Comparison of ENCODE assay signal across 9 cellular contexts in genomic region chr12:56358836-56359532, GRCh38. TPM values are rescaled to one million over a fixed set of nuclear protein-coding genes. Genes with fewer than 3 reads are reported as not detected.
A peak's percentile ranks its signal among the peaks of the same experiment; 100 is the strongest.
DNase-seq lines count a peak whose midpoint lies in the region; ATAC-seq, FAIRE-seq and TF ChIP-seq lines count a peak whose summit lies in the region.
"Had no signal": no experiment of that assay in that cellular context is flagged by ENCODE, and none has a peak within 500 bp of the region (broad histone marks: within the 10 kb centered on the region; RNA-seq: fewer than 3 reads in every experiment).

No MANE protein-coding gene starts in this region.

- no peaks in the 10 kb centered on the region for H3K27me3 ChIP-seq in effector memory CD4-positive, alpha-beta T cell (replicated peaks; ENCODE audit: control insufficient read depth, insufficient read depth, low read length, poor library complexity, severe bottlenecking)

- DNase-seq in RKO (ENCODE audit: low spot score) (peak; percentile 30), myocyte (ENCODE audit: low read depth) (peak; percentile 78), NCI-H774 (lab: John Stamatoyannopoulos, UW) (no peak), frontal cortex (ENCODE audit: low spot score in 2 of 2) (no peak), NCI-H2029 treated with DMSO at 0.1 percent for 48 hours (lab: John Stamatoyannopoulos, UW) (no peak)
- no peak for DNase-seq in effector memory CD4-positive, alpha-beta T cell

- peak; percentile 35 for TF ChIP-seq POLR2A in GM19099 (IDR thresholded peaks at IDR 0.05; ENCODE audit: extremely low read depth, insufficient read length, low read depth)

- FAIRE-seq in frontal cortex (lab: Jason Lieb, UNC) = no peak
- FAIRE-seq: endometrium had no signal

- peak overlapping the region; percentile 81 for H3K27ac ChIP-seq in effector memory CD4-positive, alpha-beta T cell (ENCODE audit: insufficient read depth, low read length, poor library complexity, severe bottlenecking)

- H3K4me3 ChIP-seq in effector memory CD4-positive, alpha-beta T cell (ENCODE audit: insufficient read depth, low read depth, low read length, poor library complexity, severe bottlenecking) = peak overlapping the region; percentile 77

- H3K36me3 ChIP-seq in effector memory CD4-positive, alpha-beta T cell (ENCODE audit: control insufficient read depth, insufficient read depth, low read length) = peaks cover 24% of the 10 kb centered on the region

- no peak for ATAC-seq in GM21737 (IDR thresholded peaks at IDR 0.05; ENCODE audit: unreplicated experiment)

- peaks cover 12% of the 10 kb centered on the region for H3K4me1 ChIP-seq in effector memory CD4-positive, alpha-beta T cell (ENCODE audit: control insufficient read depth, insufficient read depth, low read length, poor library complexity, severe bottlenecking)

- H3K9me3 ChIP-seq in effector memory CD4-positive, alpha-beta T cell (ENCODE audit: control insufficient read depth, low read length) = no peaks in the 10 kb centered on the region

RNA-seq across cellular contexts. Expression of gene STAT2, which starts 0.9 kb away (rescaled TPM):
- total RNA-seq in myocyte (196 and 202 TPM in 2 replicates), frontal cortex (75.0 TPM)
- 159 TPM for polyA plus RNA-seq in myocyte (2012)

RNA-seq across cellular contexts. Expression of gene APOF, which starts 3.7 kb away (rescaled TPM):
- total RNA-seq in myocyte (not detected in 2 replicates), frontal cortex (not detected)
- polyA plus RNA-seq in myocyte (2012) = not detected

RNA-seq across cellular contexts. Expression of gene IL23A, which starts 20.3 kb away (rescaled TPM):
- total RNA-seq in myocyte (0.51 TPM in 1 of 2 replicates, not detected in the other), frontal cortex (not detected)
- polyA plus RNA-seq in myocyte (2012) = 0.52 TPM

RNA-seq across cellular contexts. Expression of gene PAN2, which starts 25.2 kb away (rescaled TPM):
- total RNA-seq in myocyte (44.4 and 49.3 TPM in 2 replicates), frontal cortex (24.5 TPM)
- polyA plus RNA-seq in myocyte (2012) = 32.6 TPM

RNA-seq across cellular contexts. Expression of gene CNPY2, which starts 43.2 kb away (rescaled TPM):
- 83.1 and 92.9 TPM in 2 replicates for total RNA-seq in myocyte
- 142 TPM for polyA plus RNA-seq in myocyte (2012)
- 42.8 TPM for total RNA-seq in frontal cortex

Comparison
In these comparisons a context has a peak if more than half of its experiments do, and no peak if none do; other contexts are left out.
1. DNase-seq: peak in RKO (single experiment) and myocyte (single experiment); none in effector memory CD4-positive, alpha-beta T cell (0 of 3), NCI-H774 (single experiment), frontal cortex (0 of 2) and NCI-H2029 treated with DMSO at 0.1 percent for 48 hours (single experiment).